6 cellular contexts compared by ENCODE assay signal in the genomic region with DNA sequence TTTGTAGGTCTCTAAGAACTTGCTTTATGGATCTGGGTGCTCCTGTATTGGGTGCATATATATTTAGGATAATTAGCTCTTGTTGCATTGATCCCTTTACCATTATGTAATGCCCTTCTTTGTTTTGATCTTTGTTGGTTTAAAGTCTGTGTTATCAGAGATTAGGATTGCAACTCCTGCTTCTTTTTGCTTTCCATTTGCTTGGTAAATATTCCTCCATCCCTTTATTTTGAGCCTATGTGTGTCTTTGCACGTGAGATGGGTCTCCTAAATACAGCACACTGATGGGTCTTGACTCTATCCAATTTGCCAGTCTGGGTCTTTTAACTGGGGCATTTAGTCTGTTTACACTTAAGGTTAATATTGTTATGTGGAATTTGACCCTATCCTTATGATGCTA. TPM values are rescaled to one million over a fixed set of nuclear protein-coding genes. Genes with fewer than 3 reads are reported as not detected.
"Had no signal": no experiment of that assay in that cellular context is flagged by ENCODE, and none has a peak within 500 bp of the region (broad histone marks: within the 10 kb centered on the region; RNA-seq: fewer than 3 reads in every experiment).

No MANE protein-coding gene starts in this region.

RNA-seq across cellular contexts. Expression of a gene that starts 57.2 kb away (rescaled TPM):
- total RNA-seq: lung microvascular endothelial cell; mononuclear cell; naive thymus-derived CD4-positive, alpha-beta T cell had no signal
- polyA plus RNA-seq: immature natural killer cell; keratinocyte; mammary epithelial cell; naive thymus-derived CD4-positive, alpha-beta T cell had no signal
